1 cellular context compared by ENCODE assay signal in the genomic region with DNA sequence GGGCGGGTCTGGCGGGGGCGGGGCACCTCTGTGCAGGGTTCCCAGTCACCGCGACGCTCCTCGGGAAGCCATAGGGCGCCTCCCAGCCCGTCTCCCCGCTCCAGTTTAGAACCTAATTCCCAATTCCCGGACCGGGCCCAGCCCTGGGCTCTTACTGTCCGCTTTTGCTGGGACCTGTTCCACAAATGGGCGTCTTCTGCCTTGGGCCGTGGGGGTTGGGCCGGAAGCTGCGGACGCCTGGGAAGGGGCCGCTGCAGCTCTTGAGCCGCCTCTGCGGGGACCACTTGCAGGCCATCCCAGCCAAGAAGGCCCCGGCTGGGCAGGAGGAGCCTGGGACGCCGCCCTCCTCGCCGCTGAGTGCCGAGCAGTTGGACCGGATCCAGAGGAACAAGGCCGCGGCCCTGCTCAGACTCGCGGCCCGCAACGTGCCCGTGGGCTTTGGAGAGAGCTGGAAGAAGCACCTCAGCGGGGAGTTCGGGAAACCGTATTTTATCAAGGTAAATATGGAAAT.
TF ChIP-seq lines count a peak whose summit lies in the region.

No MANE protein-coding gene starts in this region.

TF ChIP-seq in HepG2, 621 proteins besides CTCF, POLR2A, EP300 and RAD21 (continued from another document and continues in another):
- TF ChIP-seq ZNF674 (CRISPR knock-in tag; IDR thresholded peaks at IDR 0.05; ENCODE audit: low read depth) (no peak), ZNF121 (CRISPR knock-in tag; IDR thresholded peaks at IDR 0.05) (no peak), HNRNPL (IDR thresholded peaks at IDR 0.05; ENCODE audit: low read depth, low read length) (no peak), MTF1 (CRISPR knock-in tag; IDR thresholded peaks at IDR 0.05) (no peak), CHD2 (IDR thresholded peaks at IDR 0.05; ENCODE audit: low read depth, low read length) (no peak), MLXIP (CRISPR knock-in tag; IDR thresholded peaks at IDR 0.05; ENCODE audit: borderline replicate concordance) (no peak), HINFP (CRISPR knock-in tag; IDR thresholded peaks at IDR 0.05; ENCODE audit: low read depth) (no peak), MED13 (CRISPR knock-in tag; IDR thresholded peaks at IDR 0.05) (no peak), ZNF790 (CRISPR knock-in tag; IDR thresholded peaks at IDR 0.05; ENCODE audit: borderline replicate concordance) (no peak), TMF1 (CRISPR knock-in tag; IDR thresholded peaks at IDR 0.05; ENCODE audit: low read depth) (peak; percentile 31; the same call in 1 of the 2 replicates), IKZF4 (CRISPR knock-in tag; IDR thresholded peaks at IDR 0.05; ENCODE audit: borderline replicate concordance, low read depth, not compliant biosample characterization) (no peak), ZBTB44 (CRISPR knock-in tag; IDR thresholded peaks at IDR 0.05) (no peak), ZFP36L1 (CRISPR knock-in tag; IDR thresholded peaks at IDR 0.05) (no peak), GLI4 (CRISPR knock-in tag; IDR thresholded peaks at IDR 0.05; ENCODE audit: borderline replicate concordance) (no peak), KAT2B (IDR thresholded peaks at IDR 0.05; ENCODE audit: borderline replicate concordance, low read depth, low read length) (no peak), RCOR2 (CRISPR knock-in tag; IDR thresholded peaks at IDR 0.05) (no peak), CHD4 (IDR thresholded peaks at IDR 0.05; ENCODE audit: borderline replicate concordance, low read length) (no peak), YEATS4 (CRISPR knock-in tag; IDR thresholded peaks at IDR 0.05; ENCODE audit: borderline replicate concordance) (peak; percentile 24; the same call in 1 of the 2 replicates), ELF4 (CRISPR knock-in tag; IDR thresholded peaks at IDR 0.05; ENCODE audit: borderline replicate concordance) (no peak), ZNF777 (CRISPR knock-in tag; IDR thresholded peaks at IDR 0.05) (no peak), ZBTB2 (CRISPR knock-in tag; IDR thresholded peaks at IDR 0.05; ENCODE audit: low read depth) (no peak)
- TF ChIP-seq, protein P1, sequence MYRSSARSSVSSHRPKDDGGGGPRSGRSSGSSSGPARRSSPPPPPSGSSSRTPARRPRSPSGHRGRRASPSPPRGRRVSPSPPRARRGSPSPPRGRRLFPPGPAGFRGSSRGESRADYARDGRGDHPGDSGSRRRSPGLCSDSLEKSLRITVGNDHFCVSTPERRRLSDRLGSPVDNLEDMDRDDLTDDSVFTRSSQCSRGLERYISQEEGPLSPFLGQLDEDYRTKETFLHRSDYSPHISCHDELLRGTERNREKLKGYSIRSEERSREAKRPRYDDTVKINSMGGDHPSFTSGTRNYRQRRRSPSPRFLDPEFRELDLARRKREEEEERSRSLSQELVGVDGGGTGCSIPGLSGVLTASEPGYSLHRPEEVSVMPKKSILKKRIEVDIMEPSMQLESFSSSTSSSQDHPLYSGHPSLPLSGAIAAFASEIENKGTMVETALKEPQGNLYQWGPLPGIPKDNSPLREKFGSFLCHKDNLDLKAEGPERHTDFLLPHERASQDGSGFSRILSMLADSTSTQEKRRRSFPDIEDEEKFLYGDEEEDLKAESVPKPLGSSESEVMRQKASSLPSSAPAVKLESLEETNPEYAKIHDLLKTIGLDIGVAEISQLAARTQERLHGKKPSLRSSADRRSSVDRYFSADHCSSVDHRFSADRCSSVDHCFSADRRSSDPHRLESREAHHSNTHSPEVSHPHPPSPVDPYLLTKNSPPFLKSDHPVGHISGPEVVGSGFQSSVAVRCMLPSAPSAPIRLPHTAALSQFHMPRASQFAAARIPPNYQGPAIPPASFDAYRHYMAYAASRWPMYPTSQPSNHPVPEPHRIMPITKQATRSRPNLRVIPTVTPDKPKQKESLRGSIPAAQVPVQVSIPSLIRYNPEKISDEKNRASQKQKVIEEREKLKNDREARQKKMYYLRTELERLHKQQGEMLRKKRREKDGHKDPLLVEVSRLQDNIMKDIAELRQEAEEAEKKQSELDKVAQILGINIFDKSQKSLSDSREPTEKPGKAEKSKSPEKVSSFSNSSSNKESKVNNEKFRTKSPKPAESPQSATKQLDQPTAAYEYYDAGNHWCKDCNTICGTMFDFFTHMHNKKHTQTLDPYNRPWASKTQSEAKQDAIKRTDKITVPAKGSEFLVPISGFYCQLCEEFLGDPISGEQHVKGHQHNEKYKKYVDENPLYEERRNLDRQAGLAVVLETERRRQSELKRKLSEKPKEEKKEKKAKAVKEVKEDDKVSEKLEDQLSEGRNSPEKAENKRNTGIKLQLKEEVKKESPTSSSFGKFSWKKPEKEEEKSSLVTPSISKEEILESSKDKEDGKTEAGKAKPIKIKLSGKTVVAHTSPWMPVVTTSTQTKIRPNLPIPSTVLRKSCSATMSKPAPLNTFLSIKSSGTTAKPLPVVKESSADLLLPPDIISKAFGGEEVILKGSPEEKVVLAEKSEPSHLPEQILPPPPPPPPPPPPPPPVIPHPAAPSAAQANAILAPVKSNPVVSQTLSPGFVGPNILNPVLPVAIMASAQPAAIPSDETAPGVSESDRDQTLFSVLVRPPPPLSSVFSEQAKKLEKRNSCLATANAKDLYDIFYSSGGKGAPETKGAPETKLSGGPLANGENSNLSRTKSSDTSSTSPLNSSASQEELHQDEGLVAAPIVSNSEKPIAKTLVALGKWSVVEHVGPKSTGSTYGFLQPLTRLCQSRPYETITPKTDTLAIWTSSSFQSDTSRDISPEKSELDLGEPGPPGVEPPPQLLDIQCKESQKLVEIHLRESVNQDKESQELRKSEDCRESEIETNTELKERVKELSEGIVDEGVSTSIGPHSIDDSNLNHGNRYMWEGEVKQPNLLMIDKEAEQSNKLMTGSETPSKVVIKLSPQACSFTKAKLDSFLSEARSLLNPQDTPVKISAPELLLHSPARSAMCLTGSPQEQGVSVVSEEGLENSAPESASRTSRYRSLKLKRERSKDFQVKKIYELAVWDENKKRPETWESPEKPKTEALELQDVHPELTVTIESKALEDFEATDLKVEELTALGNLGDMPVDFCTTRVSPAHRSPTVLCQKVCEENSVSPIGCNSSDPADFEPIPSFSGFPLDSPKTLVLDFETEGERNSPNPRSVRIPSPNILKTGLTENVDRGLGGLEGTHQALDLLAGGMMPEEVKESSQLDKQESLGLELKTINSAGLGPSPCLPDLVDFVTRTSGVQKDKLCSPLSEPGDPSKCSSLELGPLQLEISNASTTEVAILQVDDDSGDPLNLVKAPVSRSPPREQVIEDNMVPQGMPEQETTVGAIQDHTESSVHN (CRISPR knock-in tag; IDR thresholded peaks at IDR 0.05) = no peak
- TF ChIP-seq, protein P2, sequence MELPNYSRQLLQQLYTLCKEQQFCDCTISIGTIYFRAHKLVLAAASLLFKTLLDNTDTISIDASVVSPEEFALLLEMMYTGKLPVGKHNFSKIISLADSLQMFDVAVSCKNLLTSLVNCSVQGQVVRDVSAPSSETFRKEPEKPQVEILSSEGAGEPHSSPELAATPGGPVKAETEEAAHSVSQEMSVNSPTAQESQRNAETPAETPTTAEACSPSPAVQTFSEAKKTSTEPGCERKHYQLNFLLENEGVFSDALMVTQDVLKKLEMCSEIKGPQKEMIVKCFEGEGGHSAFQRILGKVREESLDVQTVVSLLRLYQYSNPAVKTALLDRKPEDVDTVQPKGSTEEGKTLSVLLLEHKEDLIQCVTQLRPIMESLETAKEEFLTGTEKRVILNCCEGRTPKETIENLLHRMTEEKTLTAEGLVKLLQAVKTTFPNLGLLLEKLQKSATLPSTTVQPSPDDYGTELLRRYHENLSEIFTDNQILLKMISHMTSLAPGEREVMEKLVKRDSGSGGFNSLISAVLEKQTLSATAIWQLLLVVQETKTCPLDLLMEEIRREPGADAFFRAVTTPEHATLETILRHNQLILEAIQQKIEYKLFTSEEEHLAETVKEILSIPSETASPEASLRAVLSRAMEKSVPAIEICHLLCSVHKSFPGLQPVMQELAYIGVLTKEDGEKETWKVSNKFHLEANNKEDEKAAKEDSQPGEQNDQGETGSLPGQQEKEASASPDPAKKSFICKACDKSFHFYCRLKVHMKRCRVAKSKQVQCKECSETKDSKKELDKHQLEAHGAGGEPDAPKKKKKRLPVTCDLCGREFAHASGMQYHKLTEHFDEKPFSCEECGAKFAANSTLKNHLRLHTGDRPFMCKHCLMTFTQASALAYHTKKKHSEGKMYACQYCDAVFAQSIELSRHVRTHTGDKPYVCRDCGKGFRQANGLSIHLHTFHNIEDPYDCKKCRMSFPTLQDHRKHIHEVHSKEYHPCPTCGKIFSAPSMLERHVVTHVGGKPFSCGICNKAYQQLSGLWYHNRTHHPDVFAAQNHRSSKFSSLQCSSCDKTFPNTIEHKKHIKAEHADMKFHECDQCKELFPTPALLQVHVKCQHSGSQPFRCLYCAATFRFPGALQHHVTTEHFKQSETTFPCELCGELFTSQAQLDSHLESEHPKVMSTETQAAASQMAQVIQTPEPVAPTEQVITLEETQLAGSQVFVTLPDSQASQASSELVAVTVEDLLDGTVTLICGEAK (IDR thresholded peaks at IDR 0.05) = no peak
- TF ChIP-seq, protein P2 (CRISPR knock-in tag; IDR thresholded peaks at IDR 0.05) = 0 out of 2 replicates have a peak, but pooled peaks have one; percentile 23
